In genomic region chr9:86354048-86354881, GRCh38 we compare ENCODE assay signal across 8 cellular contexts. TPM values are rescaled to one million over a fixed set of nuclear protein-coding genes. Genes with fewer than 3 reads are reported as not detected.
DNase-seq lines count a peak whose midpoint lies in the region; ATAC-seq, FAIRE-seq and TF ChIP-seq lines count a peak whose summit lies in the region.

TSS of gene TUT7 (minus strand) at chr9:86354410. CDS start at chr9:86353199, 1,211 bp downstream.

- peak within 1 kb of the TSS; percentile 93 for H2BK120ac ChIP-seq in trophoblast cell (ENCODE audit: insufficient read depth, low read length, poor library complexity)

- peak within 1 kb of the TSS; percentile 95 for H4K8ac ChIP-seq in trophoblast cell (ENCODE audit: low read depth, low read length)

- TF ChIP-seq POLR2A in GM12892 (IDR thresholded peaks at IDR 0.05; ENCODE audit: low read depth, low read length) (peak; percentile 70; the same call in 1 of the 2 replicates), tibial nerve (IDR thresholded peaks at IDR 0.05) (peak; percentile 73 to 79)

- no peak within 1 kb of the TSS for H2BK12ac ChIP-seq in trophoblast cell (ENCODE audit: low read length)

- peak within 1 kb of the TSS; percentile 95 for H4K12ac ChIP-seq in trophoblast cell (ENCODE audit: low read depth, low read length)

- H3K79me1 ChIP-seq in trophoblast cell (ENCODE audit: low read length) = peaks cover 11% of the 10 kb centered on the region

- DNase-seq in GM12892 (ENCODE audit: insufficient read length) (peak; percentile 83), NCI-H1417 treated with DMSO at 0.1 percent for 48 hours (lab: John Stamatoyannopoulos, UW) (peak; percentile 93), T follicular helper cell (ENCODE audit: low read depth) (peak; percentile 88), adipocyte (ENCODE audit: low read depth) (peak; percentile 98), cardiac septum (ENCODE audit: low spot score) (peak; percentile 99), trophoblast cell (peak; percentile 97 to 99), tibial nerve (ENCODE audit: low spot score in 2 of 2) (peak; percentile 91 to 92)

- peaks cover 49% of the 10 kb centered on the region for H3K4me1 ChIP-seq in adipocyte (ENCODE audit: control insufficient read depth, insufficient read depth, low read length)
- peaks cover 0 to 3% of the 10 kb centered on the region in 2 experiments for H3K4me1 ChIP-seq in trophoblast cell (ENCODE audit: control insufficient read depth in 1 of 2, insufficient read depth in 2 of 2, low read length in 2 of 2)
- H3K4me1 ChIP-seq in tibial nerve = peaks cover 0 to 50% (median 26%) of the 10 kb centered on the region in 4 donors

- peak; percentile 5 to 89 for TF ChIP-seq EP300 in tibial nerve (IDR thresholded peaks at IDR 0.05)

- intact Hi-C loops in cardiac septum (cut with DNase I) = loop anchor here (5.0 kb wide), 1 partner anchor 593 kb away; the partner anchor contains the start of gene GAS1

- H3K9me3 ChIP-seq in adipocyte (ENCODE audit: control insufficient read depth, low read length) (no peaks in the 10 kb centered on the region), trophoblast cell (ENCODE audit: insufficient read depth, low read depth, low read length) (no peaks in the 10 kb centered on the region), tibial nerve (no peaks in the 10 kb centered on the region)

- peaks cover 10% of the 10 kb centered on the region for H3K79me2 ChIP-seq in trophoblast cell (ENCODE audit: control insufficient read depth, insufficient read depth, low read length, poor library complexity)

- peak within 1 kb of the TSS; percentile 88 for H3K4ac ChIP-seq in trophoblast cell (ENCODE audit: low read depth, low read length)

- peaks cover 7% of the 10 kb centered on the region for H3K36me3 ChIP-seq in adipocyte (ENCODE audit: control insufficient read depth, insufficient read depth, low read length, severe bottlenecking)
- H3K36me3 ChIP-seq in trophoblast cell (ENCODE audit: control insufficient read depth in 1 of 2, insufficient read depth in 2 of 2, low read length in 2 of 2) = peaks cover 0 to 2% of the 10 kb centered on the region in 2 experiments
- H3K36me3 ChIP-seq in tibial nerve = no peaks in the 10 kb centered on the region

- no CpG with 5 or more reads among the region's 85 CpGs for WGBS in trophoblast cell (ENCODE audit: extremely low coverage, insufficient coverage, insufficient read length)
- WGBS in tibial nerve, 2 donors = 0% methylated on average over 35 to 77 of the region's 85 CpGs

- FAIRE-seq in GM12892 (lab: Jason Lieb, UNC) = peak; percentile 92

- H3K4me3 ChIP-seq in adipocyte (ENCODE audit: low read length) = peak within 1 kb of the TSS; percentile 100
- H3K4me3 ChIP-seq in trophoblast cell (ENCODE audit: low read depth, low read length) = peak within 1 kb of the TSS; percentile 90
- H3K4me3 ChIP-seq in tibial nerve = peak within 1 kb of the TSS; percentile 74 to 97 (median 86)

- peak within 1 kb of the TSS; percentile 96 for H3K14ac ChIP-seq in trophoblast cell (ENCODE audit: low read length)

- H3K23ac ChIP-seq in trophoblast cell (ENCODE audit: low read length) = no peak within 1 kb of the TSS

- peak within 1 kb of the TSS; percentile 95 for H3K27ac ChIP-seq in trophoblast cell (ENCODE audit: low read depth, low read length)
- peak within 1 kb of the TSS; percentile 81 to 98 (median 94) for H3K27ac ChIP-seq in tibial nerve

- H2AFZ ChIP-seq in trophoblast cell (ENCODE audit: insufficient read depth, low read length, poor library complexity) = peak within 1 kb of the TSS; percentile 98

- ATAC-seq in HG02798 (IDR thresholded peaks at IDR 0.05; ENCODE audit: poor library complexity, unreplicated experiment) = peak; percentile 87

- peak within 1 kb of the TSS; percentile 96 for H4K91ac ChIP-seq in trophoblast cell (ENCODE audit: low read depth, low read length)

- peak within 1 kb of the TSS; percentile 89 for H2BK5ac ChIP-seq in trophoblast cell (ENCODE audit: low read depth, low read length, poor library complexity)

- H2AK5ac ChIP-seq in trophoblast cell (ENCODE audit: low read length) = peak within 1 kb of the TSS; percentile 69

- H3K9ac ChIP-seq in adipocyte (ENCODE audit: low read length) (peak within 1 kb of the TSS; percentile 98), trophoblast cell (ENCODE audit: low read length) (peak within 1 kb of the TSS; percentile 93)

- peak within 1 kb of the TSS; percentile 97 for H3K4me2 ChIP-seq in trophoblast cell (ENCODE audit: low read length)

- peak in 2 of 5 experiments; percentile 45 to 56 for TF ChIP-seq CTCF in tibial nerve (IDR thresholded peaks at IDR 0.05)

- H3K18ac ChIP-seq in trophoblast cell (ENCODE audit: low read length) = peak within 1 kb of the TSS; percentile 91

- no peaks in the 10 kb centered on the region for H3K27me3 ChIP-seq in adipocyte (replicated peaks; ENCODE audit: control insufficient read depth, insufficient read depth, low read length)
- H3K27me3 ChIP-seq in trophoblast cell (ENCODE audit: insufficient read depth, low read length) = no peaks in the 10 kb centered on the region
- no peaks in the 10 kb centered on the region for H3K27me3 ChIP-seq in tibial nerve

RNA-seq across cellular contexts. Expression of gene TUT7, which starts in this region (rescaled TPM):
- 21.9 TPM for polyA plus RNA-seq in GM12892 (2012; ENCODE audit: missing spikeins)
- total RNA-seq in cardiac septum (14.6 TPM), tibial nerve (10 to 100 TPM; 25.7 to 49.6 (median 37.8) TPM)
- polyA plus RNA-seq in trophoblast cell (2013) = 35.4 and 39.4 TPM in 2 replicates

Comparison
In these comparisons a context has a peak if more than half of its experiments do, and no peak if none do; other contexts are left out.
1. Peak in every context shown above with its lines: DNase-seq, ATAC-seq, H3K4me3 ChIP-seq and H3K27ac ChIP-seq.